33 cellular contexts compared by ENCODE assay signal in the genomic region with DNA sequence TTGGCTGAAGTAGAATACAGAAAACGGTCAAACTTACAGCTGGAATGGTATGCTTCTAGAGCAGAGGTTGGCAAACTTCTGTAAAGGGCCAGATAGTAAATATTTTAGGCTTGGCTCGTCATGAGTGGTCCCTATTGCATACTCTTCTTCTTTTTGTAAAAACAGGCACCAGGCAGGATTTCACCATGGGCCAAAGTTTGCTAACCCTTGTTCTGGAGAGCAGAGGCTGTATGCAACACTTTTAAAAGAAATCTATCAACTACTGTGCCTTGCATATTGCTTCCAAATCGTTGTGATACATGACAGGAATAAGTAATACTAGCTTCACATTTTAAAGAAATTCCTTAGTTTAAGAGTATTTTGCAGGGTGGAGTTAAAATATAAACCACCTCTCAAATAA. TPM values are rescaled to one million over a fixed set of nuclear protein-coding genes. Genes with fewer than 3 reads are reported as not detected.
"Had no signal": no experiment of that assay in that cellular context is flagged by ENCODE, and none has a peak within 500 bp of the region (broad histone marks: within the 10 kb centered on the region; RNA-seq: fewer than 3 reads in every experiment).

No MANE protein-coding gene starts in this region.

- H3K9me3 ChIP-seq: colonic mucosa, esophagus squamous epithelium, heart right ventricle, mucosa of descending colon, ovary, thoracic aorta, tibial nerve, upper lobe of left lung had no signal

- H3K4me1 Mint-ChIP-seq: mesothelial cell of epicardium; nephron progenitor cell; stimulated activated memory B cell treated with anti-CD40 and anti-IgM and Interleukin-4, amounts not matched to agents 10 μg/mL and 1 μg/mL and 100 μg/mL, for 72 hours had no signal

- H3K27ac Mint-ChIP-seq: dendritic cell treated with granulocyte-macrophage colony-stimulating factor and Interleukin-4, amounts not matched to agents 40 ng/mL and 50 ng/mL, for 4 days; mesothelial cell of epicardium; naive B cell; nephron progenitor cell; stimulated activated memory B cell treated with anti-CD40 and anti-IgM and Interleukin-4, amounts not matched to agents 10 μg/mL and 1 μg/mL and 100 μg/mL, for 72 hours had no signal

- H3K27me3 ChIP-seq: colonic mucosa, esophagus squamous epithelium, heart right ventricle, ovary, tibial nerve, upper lobe of left lung had no signal

- H3K27ac ChIP-seq: colonic mucosa, esophagus squamous epithelium, ovary, thoracic aorta, tibial nerve, upper lobe of left lung had no signal

- H3K4me3 Mint-ChIP-seq: central memory CD8-positive, alpha-beta T cell; dendritic cell treated with granulocyte-macrophage colony-stimulating factor and Interleukin-4, amounts not matched to agents 40 ng/mL and 50 ng/mL, for 4 days; immature natural killer cell; mesothelial cell of epicardium; naive B cell; nephron progenitor cell; stimulated activated memory B cell treated with anti-CD40 and anti-IgM and Interleukin-4, amounts not matched to agents 10 μg/mL and 1 μg/mL and 100 μg/mL, for 72 hours had no signal

- H3K9me3 Mint-ChIP-seq: central memory CD8-positive, alpha-beta T cell; dendritic cell treated with granulocyte-macrophage colony-stimulating factor and Interleukin-4, amounts not matched to agents 40 ng/mL and 50 ng/mL, for 4 days; immature natural killer cell; naive B cell; stimulated activated memory B cell treated with anti-CD40 and anti-IgM and Interleukin-4, amounts not matched to agents 10 μg/mL and 1 μg/mL and 100 μg/mL, for 72 hours had no signal

- ATAC-seq: left colon; mucosa of descending colon; sciatic nerve; stimulated activated memory B cell treated with anti-CD40 and anti-IgM and Interleukin-4, amounts not matched to agents 10 μg/mL and 1 μg/mL and 100 μg/mL, for 72 hours; stimulated activated naive CD8-positive, alpha-beta T cell treated with anti-CD3 and anti-CD28 coated beads, Interleukin-15, Interleukin-2, amounts not matched to agents 100 U/mL and 50 U/mL, for 24 hours had no signal

- DNase-seq: colonic mucosa; effector memory CD4-positive, alpha-beta T cell; esophagus squamous epithelium; foreskin melanocyte; glutamatergic neuron; heart right ventricle; hypothalamus; immature natural killer cell; islet precursor cell; kidney glomerular epithelial cell; left colon; mesenchymal stem cell; mucosa of descending colon; naive B cell; nephron progenitor cell; occipital lobe; ovary; posterior cingulate gyrus; retina; stimulated activated CD4-positive, alpha-beta T cell treated with anti-CD3 and anti-CD28 coated beads, Interleukin-2, amount 100 ng/mL, for 24 hours; stimulated activated CD4-positive, alpha-beta T cell treated with anti-CD3 and anti-CD28 coated beads, Interleukin-4, amount 100 ng/mL, for 24 hours; stimulated activated naive CD8-positive, alpha-beta T cell treated with anti-CD3 and anti-CD28 coated beads, Interleukin-15, Interleukin-2, amounts not matched to agents 100 U/mL and 50 U/mL, for 24 hours; upper lobe of left lung had no signal

- H3K4me1 ChIP-seq: colonic mucosa, esophagus squamous epithelium, tibial nerve had no signal

- H3K36me3 ChIP-seq: ovary had no signal

- H3K27me3 Mint-ChIP-seq: central memory CD8-positive, alpha-beta T cell; dendritic cell treated with granulocyte-macrophage colony-stimulating factor and Interleukin-4, amounts not matched to agents 40 ng/mL and 50 ng/mL, for 4 days; naive B cell; stimulated activated memory B cell treated with anti-CD40 and anti-IgM and Interleukin-4, amounts not matched to agents 10 μg/mL and 1 μg/mL and 100 μg/mL, for 72 hours had no signal

- H3K4me3 ChIP-seq: colonic mucosa, esophagus squamous epithelium, heart right ventricle, mucosa of descending colon, ovary, thoracic aorta, tibial nerve, upper lobe of left lung had no signal

RNA-seq across cellular contexts. Expression of a gene that starts 15.6 kb away (rescaled TPM):
- total RNA-seq: endothelial cell of umbilical vein, epithelial cell of proximal tubule, pulmonary artery endothelial cell had no signal
